ENCODE assay signal across 32 cellular contexts in the genomic region with DNA sequence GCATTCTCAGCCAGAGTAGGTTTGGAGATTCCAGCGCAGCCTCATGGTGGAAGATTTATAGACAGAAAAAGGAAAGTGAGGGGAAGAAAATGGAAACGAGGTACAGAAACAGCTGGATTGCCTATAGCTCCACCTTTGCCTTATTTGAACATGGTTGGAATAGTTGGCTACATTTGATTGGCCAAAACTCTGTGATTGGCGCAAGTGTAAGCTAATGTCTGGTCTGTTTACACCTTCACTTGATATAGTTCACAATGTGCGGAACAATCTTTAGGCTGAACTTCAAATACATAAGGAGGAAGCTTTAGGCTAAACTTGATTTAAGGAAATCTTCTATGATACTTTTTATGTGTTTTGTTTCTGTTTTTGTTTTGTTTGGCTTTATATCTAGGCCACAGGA.
"Had no signal": no experiment of that assay in that cellular context is flagged by ENCODE, and none has a peak within 500 bp of the region (broad histone marks: within the 10 kb centered on the region; RNA-seq: fewer than 3 reads in every experiment).

No MANE protein-coding gene starts in this region.

- H3K36me3 ChIP-seq: ascending aorta, breast epithelium, cardiac muscle cell, colonic mucosa, esophagus squamous epithelium, gastroesophageal sphincter, heart right ventricle, WERI-Rb-1 had no signal

- DNase-seq: activated B cell treated with CpG ODN at 0.5 μM for 24 hours; activated CD4-positive, alpha-beta memory T cell treated with anti-CD3 and anti-CD28 coated beads for 36 hours; activated CD4-positive, alpha-beta T cell treated with anti-CD3 and anti-CD28 coated beads for 48 hours; activated CD8-positive, alpha-beta memory T cell treated with anti-CD3 and anti-CD28 coated beads, Interleukin-2, amount 10 ng/mL, durations not matched to agents 7 days and 5 days; activated CD8-positive, alpha-beta memory T cell treated with anti-CD3 and anti-CD28 coated beads, Interleukin-2, amount 50 U/mL, for 4 hours; activated CD8-positive, alpha-beta T cell treated with anti-CD3 and anti-CD28 coated beads, Interleukin-2, amount 10 ng/mL, durations not matched to agents 7 days and 5 days; activated gamma-delta T cell; activated naive CD4-positive, alpha-beta T cell; activated naive CD4-positive, alpha-beta T cell treated with anti-CD3 and anti-CD28 coated beads, Interleukin-2, amount 10 ng/mL, durations not matched to agents 7 days and 5 days; activated naive CD8-positive, alpha-beta T cell treated with anti-CD3 and anti-CD28 coated beads, Interleukin-2, amount 10 ng/mL, durations not matched to agents 7 days and 5 days; activated T-cell treated with anti-CD3 and anti-CD28 coated beads, Interleukin-2, amount 50 U/mL, for 1 hour; activated T-cell treated with anti-CD3 and anti-CD28 coated beads, Interleukin-2, amount 50 U/mL, for 48 hours; central memory CD4-positive, alpha-beta T cell; cerebellar nuclear complex; colonic mucosa; effector CD8-positive, alpha-beta T cell; esophagus squamous epithelium; foreskin melanocyte; heart right ventricle; T1000; WERI-Rb-1 had no signal

- H3K79me2 ChIP-seq: hepatocyte had no signal

- H3K27ac Mint-ChIP-seq: activated B cell treated with CpG ODN at 0.5 μM for 24 hours; activated CD4-positive, alpha-beta memory T cell treated with anti-CD3 and anti-CD28 coated beads for 36 hours; activated CD8-positive, alpha-beta memory T cell treated with anti-CD3 and anti-CD28 coated beads, Interleukin-2, amount 10 ng/mL, durations not matched to agents 7 days and 5 days; activated CD8-positive, alpha-beta T cell treated with anti-CD3 and anti-CD28 coated beads, Interleukin-2, amount 10 ng/mL, durations not matched to agents 7 days and 5 days; activated naive CD4-positive, alpha-beta T cell treated with anti-CD3 and anti-CD28 coated beads, Interleukin-2, amount 10 ng/mL, durations not matched to agents 7 days and 5 days; activated naive CD4-positive, alpha-beta T cell treated with anti-CD3 and anti-CD28 coated beads, Interleukin-2, amount 50 U/mL, for 72 hours; activated naive CD8-positive, alpha-beta T cell treated with anti-CD3 and anti-CD28 coated beads, Interleukin-2, amount 10 ng/mL, durations not matched to agents 7 days and 5 days; activated T-helper 1 cell treated with anti-CD3 and anti-CD28 coated beads, Interleukin-12 subunit alpha, Interleukin-12 subunit beta, Interleukin-2, Interleukin-4 antibody, amounts not matched to agents 30 ng/mL and 10 ng/mL and 1 ng/mL, durations not matched to agents 14 hours and 24 hours and 36 hours; brain; T-helper 2 cell treated with Interferon-gamma antibody and Interleukin-4, amounts not matched to agents 5 μg/mL and 100 μg/mL, for 36 hours had no signal

- H3K27me3 Mint-ChIP-seq: activated B cell treated with CpG ODN at 0.5 μM for 24 hours; activated CD4-positive, alpha-beta memory T cell treated with anti-CD3 and anti-CD28 coated beads for 36 hours; activated CD8-positive, alpha-beta memory T cell treated with anti-CD3 and anti-CD28 coated beads, Interleukin-2, amount 10 ng/mL, durations not matched to agents 7 days and 5 days; activated naive CD4-positive, alpha-beta T cell treated with anti-CD3 and anti-CD28 coated beads, Interleukin-2, amount 10 ng/mL, durations not matched to agents 7 days and 5 days; activated naive CD8-positive, alpha-beta T cell treated with anti-CD3 and anti-CD28 coated beads, Interleukin-2, amount 10 ng/mL, durations not matched to agents 7 days and 5 days; brain had no signal

- H3K9me3 ChIP-seq: ascending aorta, breast epithelium, colonic mucosa had no signal

- H3K4me2 ChIP-seq: hepatocyte had no signal

- H3K4me3 Mint-ChIP-seq: activated B cell treated with CpG ODN at 0.5 μM for 24 hours; activated CD4-positive, alpha-beta memory T cell treated with anti-CD3 and anti-CD28 coated beads for 36 hours; activated CD8-positive, alpha-beta memory T cell treated with anti-CD3 and anti-CD28 coated beads, Interleukin-2, amount 10 ng/mL, durations not matched to agents 7 days and 5 days; activated CD8-positive, alpha-beta T cell treated with anti-CD3 and anti-CD28 coated beads, Interleukin-2, amount 10 ng/mL, durations not matched to agents 7 days and 5 days; activated naive CD4-positive, alpha-beta T cell treated with anti-CD3 and anti-CD28 coated beads, Interleukin-2, amount 10 ng/mL, durations not matched to agents 7 days and 5 days; activated naive CD8-positive, alpha-beta T cell treated with anti-CD3 and anti-CD28 coated beads, Interleukin-2, amount 10 ng/mL, durations not matched to agents 7 days and 5 days; activated T-helper 1 cell treated with anti-CD3 and anti-CD28 coated beads, Interleukin-12 subunit alpha, Interleukin-12 subunit beta, Interleukin-2, Interleukin-4 antibody, amounts not matched to agents 30 ng/mL and 10 ng/mL and 1 ng/mL, durations not matched to agents 14 hours and 24 hours and 36 hours; brain; T-helper 2 cell treated with Interferon-gamma antibody and Interleukin-4, amounts not matched to agents 5 μg/mL and 100 μg/mL, for 36 hours had no signal

- H3K27ac ChIP-seq: ascending aorta, breast epithelium, cardiac muscle cell, colonic mucosa, epithelial cell of prostate, esophagus squamous epithelium, gastroesophageal sphincter, heart right ventricle, hepatocyte, WERI-Rb-1 had no signal

- H3K27me3 ChIP-seq: ascending aorta, breast epithelium, cardiac muscle cell, colonic mucosa, esophagus squamous epithelium, gastroesophageal sphincter, heart right ventricle, hepatocyte had no signal

- H3K36me3 Mint-ChIP-seq: activated CD4-positive, alpha-beta memory T cell treated with anti-CD3 and anti-CD28 coated beads for 36 hours; activated CD8-positive, alpha-beta memory T cell treated with anti-CD3 and anti-CD28 coated beads, Interleukin-2, amount 10 ng/mL, durations not matched to agents 7 days and 5 days; activated naive CD4-positive, alpha-beta T cell treated with anti-CD3 and anti-CD28 coated beads, Interleukin-2, amount 10 ng/mL, durations not matched to agents 7 days and 5 days; activated naive CD8-positive, alpha-beta T cell treated with anti-CD3 and anti-CD28 coated beads, Interleukin-2, amount 10 ng/mL, durations not matched to agents 7 days and 5 days; brain had no signal

- H2AFZ ChIP-seq: hepatocyte had no signal

- H3K4me1 ChIP-seq: ascending aorta, breast epithelium, colonic mucosa, esophagus squamous epithelium, gastroesophageal sphincter, heart right ventricle had no signal

- ATAC-seq: activated CD4-positive, CD25-positive, alpha-beta regulatory T cell treated with anti-CD3 and anti-CD28 coated beads, Interleukin-2, amount 50 U/mL, for 24 hours; activated CD8-positive, alpha-beta memory T cell treated with anti-CD3 and anti-CD28 coated beads, Interleukin-2, amount 10 ng/mL, durations not matched to agents 7 days and 5 days; activated CD8-positive, alpha-beta T cell treated with anti-CD3 and anti-CD28 coated beads, Interleukin-2, amount 10 ng/mL, durations not matched to agents 7 days and 5 days; activated naive CD4-positive, alpha-beta T cell treated with anti-CD3 and anti-CD28 coated beads, Interleukin-2, amount 50 U/mL, for 72 hours; gastroesophageal sphincter; heart right ventricle had no signal

- H3K4me3 ChIP-seq: ascending aorta, breast epithelium, cardiac muscle cell, colonic mucosa, esophagus squamous epithelium, gastroesophageal sphincter, heart right ventricle, hepatocyte had no signal

- H3K4me1 Mint-ChIP-seq: activated B cell treated with CpG ODN at 0.5 μM for 24 hours; activated CD8-positive, alpha-beta memory T cell treated with anti-CD3 and anti-CD28 coated beads, Interleukin-2, amount 10 ng/mL, durations not matched to agents 7 days and 5 days; activated naive CD4-positive, alpha-beta T cell treated with anti-CD3 and anti-CD28 coated beads, Interleukin-2, amount 10 ng/mL, durations not matched to agents 7 days and 5 days; activated naive CD8-positive, alpha-beta T cell treated with anti-CD3 and anti-CD28 coated beads, Interleukin-2, amount 10 ng/mL, durations not matched to agents 7 days and 5 days; brain had no signal
